Comparison of ENCODE assay signal across 8 cellular contexts in genomic region chr5:82174128-82174918, GRCh38.
DNase-seq lines count a peak whose midpoint lies in the region; ATAC-seq, FAIRE-seq and TF ChIP-seq lines count a peak whose summit lies in the region.

No MANE protein-coding gene starts in this region.

- intact Hi-C loops in endothelial cell of umbilical vein (cut with micrococcal nuclease) = loop anchor here (1.0 to 2.0 kb wide), 2 partner anchors 51 to 84 kb away; no protein-coding TSS in a partner anchor
- intact Hi-C loops in natural killer cell (cut with micrococcal nuclease) = loop anchor here (1.0 to 10.0 kb wide), 2 partner anchors 51 to 320 kb away; no protein-coding TSS in a partner anchor

- peaks cover 5% of the 10 kb centered on the region for H3K4me1 Mint-ChIP-seq in activated CD4-positive, alpha-beta memory T cell treated with anti-CD3 and anti-CD28 coated beads, Interleukin-2, amount 10 ng/mL, durations not matched to agents 7 days and 5 days
- peaks cover 5 to 11% of the 10 kb centered on the region in 2 donors for H3K4me1 Mint-ChIP-seq in natural killer cell

- H3K4me1 ChIP-seq in endothelial cell of umbilical vein (ENCODE audit: control insufficient read depth, extremely low read depth, insufficient read depth, low read length) = no peaks in the 10 kb centered on the region
- no peaks in the 10 kb centered on the region for H3K4me1 ChIP-seq in thoracic aorta (ENCODE audit: control insufficient read depth in 1 of 2, low read depth in 2 of 2)

- POLR2A ChIA-PET in BJ (lab: Charles Lee) (no interaction called here), endothelial cell of umbilical vein (lab: Charles Lee) (no interaction called here)
- POLR2A ChIA-PET in activated CD4-positive, alpha-beta memory T cell treated with anti-CD3 and anti-CD28 coated beads, Interleukin-2, amount 10 ng/mL, durations not matched to agents 7 days and 5 days (lab: Charles Lee) = no interaction called here

- H3K9me3 Mint-ChIP-seq in activated CD4-positive, alpha-beta memory T cell treated with anti-CD3 and anti-CD28 coated beads, Interleukin-2, amount 10 ng/mL, durations not matched to agents 7 days and 5 days = no peaks in the 10 kb centered on the region
- no peaks in the 10 kb centered on the region for H3K9me3 Mint-ChIP-seq in natural killer cell

- H3K27me3 ChIP-seq in BJ (ENCODE audit: control insufficient read depth, insufficient read depth, low read length) (no peaks in the 10 kb centered on the region), endothelial cell of umbilical vein (ENCODE audit: control insufficient read depth in 2 of 2, insufficient read depth in 2 of 2, low read length in 2 of 2) (no peaks in the 10 kb centered on the region), thoracic aorta (replicated peaks; ENCODE audit: insufficient read depth) (no peaks in the 10 kb centered on the region)

- H3K27me3 Mint-ChIP-seq in activated CD4-positive, alpha-beta memory T cell treated with anti-CD3 and anti-CD28 coated beads, Interleukin-2, amount 10 ng/mL, durations not matched to agents 7 days and 5 days = no peaks in the 10 kb centered on the region
- H3K27me3 Mint-ChIP-seq in natural killer cell (ENCODE audit: low read depth in 2 of 2) = no peaks in the 10 kb centered on the region

- no peaks in the 10 kb centered on the region for H3K9me1 ChIP-seq in endothelial cell of umbilical vein (replicated peaks; ENCODE audit: control insufficient read depth, extremely low read depth, insufficient read depth, low read length)

- no peak overlapping the region for H2AFZ ChIP-seq in endothelial cell of umbilical vein (ENCODE audit: low read depth, low read length)

- CTCF ChIA-PET in BJ (lab: Yijun Ruan, JAX) (interaction anchor here (0.8 to 2.7 kb wide), 2 partner anchors 11 to 51 kb away, joined by 3 to 10 read pairs; no protein-coding TSS in a partner anchor), endothelial cell of umbilical vein (lab: Charles Lee) (interaction anchor here (0.5 to 1.7 kb wide), 3 partner anchors 51 to 423 kb away, joined by 5 to 7 read pairs (median 6); no protein-coding TSS in a partner anchor)
- CTCF ChIA-PET in activated CD4-positive, alpha-beta memory T cell treated with anti-CD3 and anti-CD28 coated beads, Interleukin-2, amount 10 ng/mL, durations not matched to agents 7 days and 5 days (lab: Charles Lee) = interaction anchor here (0.9 kb wide), 1 partner anchor 10 kb away, joined by 5 read pairs; no protein-coding TSS in a partner anchor

- no peak overlapping the region for H3K27ac Mint-ChIP-seq in activated CD4-positive, alpha-beta memory T cell treated with anti-CD3 and anti-CD28 coated beads, Interleukin-2, amount 10 ng/mL, durations not matched to agents 7 days and 5 days
- peak overlapping the region in 1 of 2 donors; percentile 75 for H3K27ac Mint-ChIP-seq in natural killer cell

- H3K79me2 ChIP-seq in endothelial cell of umbilical vein (ENCODE audit: control insufficient read depth, insufficient read depth, low read length) = no peaks in the 10 kb centered on the region

- TF ChIP-seq POLR2A in endothelial cell of umbilical vein (IDR thresholded peaks at IDR 0.05; ENCODE audit: low read depth, low read length) = no peak

- ATAC-seq in GM18909 (IDR thresholded peaks at IDR 0.05; ENCODE audit: poor library complexity, unreplicated experiment) (peak; percentile 99), HG03097 (IDR thresholded peaks at IDR 0.05; ENCODE audit: low FRiP score, unreplicated experiment) (peak; percentile 83), natural killer cell (peak; percentile 58 to 87 (median 86)), thoracic aorta (ENCODE audit: insufficient number of reproducible peaks, low FRiP score, low read depth) (peak; percentile 90)

- no peaks in the 10 kb centered on the region for H3K36me3 Mint-ChIP-seq in activated CD4-positive, alpha-beta memory T cell treated with anti-CD3 and anti-CD28 coated beads, Interleukin-2, amount 10 ng/mL, durations not matched to agents 7 days and 5 days (ENCODE audit: low read depth)
- no peaks in the 10 kb centered on the region for H3K36me3 Mint-ChIP-seq in natural killer cell

- peak; percentile 59 for TF ChIP-seq CTCF in BJ (IDR thresholded peaks at IDR 0.05; ENCODE audit: insufficient read depth, low read depth, low read length)
- peak; percentile 69 to 75 for TF ChIP-seq CTCF in endothelial cell of umbilical vein (IDR thresholded peaks at IDR 0.05; ENCODE audit: extremely low read depth in 1 of 2, insufficient read depth in 1 of 2, low read depth in 1 of 2, low read length in 2 of 2)
- TF ChIP-seq CTCF in natural killer cell (IDR thresholded peaks at IDR 0.05) = peak; percentile 72
- peak; percentile 39 for TF ChIP-seq CTCF in thoracic aorta (IDR thresholded peaks at IDR 0.05)

- no peak overlapping the region for H3K27ac ChIP-seq in endothelial cell of umbilical vein (ENCODE audit: insufficient read depth, low read depth, low read length)
- H3K27ac ChIP-seq in thoracic aorta = no peak overlapping the region

- H3K4me3 Mint-ChIP-seq in activated CD4-positive, alpha-beta memory T cell treated with anti-CD3 and anti-CD28 coated beads, Interleukin-2, amount 10 ng/mL, durations not matched to agents 7 days and 5 days = no peak overlapping the region
- no peak overlapping the region for H3K4me3 Mint-ChIP-seq in natural killer cell

- H3K9me3 ChIP-seq in endothelial cell of umbilical vein (replicated peaks; ENCODE audit: control insufficient read depth, insufficient read depth, low read length) (no peaks in the 10 kb centered on the region), thoracic aorta (no peaks in the 10 kb centered on the region)

- no peak overlapping the region for H3K4me2 ChIP-seq in endothelial cell of umbilical vein (ENCODE audit: insufficient read depth, low read length)

- DNase-seq in BJ (ENCODE audit: low read depth) (peak; percentile 29), NCI-H82 (lab: John Stamatoyannopoulos, UW) (peak; percentile 73), endothelial cell of umbilical vein (ENCODE audit: low read depth, low spot score) (peak; percentile 62), natural killer cell (peak; percentile 44), thoracic aorta (ENCODE audit: low spot score) (peak; percentile 8)
- peak; percentile 72 for DNase-seq in activated CD4-positive, alpha-beta memory T cell treated with anti-CD3 and anti-CD28 coated beads, Interleukin-2, amount 10 ng/mL, durations not matched to agents 7 days and 5 days

- BruUV-seq in endothelial cell of umbilical vein (replicated peaks; lab: Mats Ljungman, UMichigan) = no TSS peak

- no peak overlapping the region for H3K9ac ChIP-seq in endothelial cell of umbilical vein (replicated peaks; ENCODE audit: extremely low read depth, insufficient read depth, low read length)

- no peaks in the 10 kb centered on the region for H4K20me1 ChIP-seq in endothelial cell of umbilical vein (replicated peaks; ENCODE audit: control insufficient read depth, extremely low read depth, insufficient read depth, low read length)

- dilution Hi-C loops in endothelial cell of umbilical vein (cut with MboI; ENCODE audit: extremely low pct_ligation_motif_present, low sequenced_read_pairs) = no loop called here

- H3K4me3 ChIP-seq in BJ (ENCODE audit: low read depth, low read length) (no peak overlapping the region), endothelial cell of umbilical vein (replicated peaks in 1 of 3; ENCODE audit: insufficient read depth in 1 of 3, low read depth in 1 of 3, low read length in 3 of 3) (no peak overlapping the region), thoracic aorta (no peak overlapping the region)

- H3K36me3 ChIP-seq in BJ (ENCODE audit: control insufficient read depth, insufficient read depth, low read length) (no peaks in the 10 kb centered on the region), endothelial cell of umbilical vein (ENCODE audit: control insufficient read depth in 2 of 2, extremely low read depth in 1 of 2, insufficient read depth in 2 of 2, low read length in 2 of 2) (no peaks in the 10 kb centered on the region), thoracic aorta (no peaks in the 10 kb centered on the region)

- peak; percentile 15 for FAIRE-seq in endothelial cell of umbilical vein (lab: Jason Lieb, UNC)

TF ChIP-seq in endothelial cell of umbilical vein, 7 proteins besides CTCF, POLR2A, EP300 and RAD21:
- TF ChIP-seq JUN (IDR thresholded peaks at IDR 0.05; ENCODE audit: borderline replicate concordance, insufficient read depth, insufficient read length, low read depth) (no peak), MAX (IDR thresholded peaks at IDR 0.05; ENCODE audit: insufficient read depth, insufficient read length) (no peak), EZH2 (IDR thresholded peaks at IDR 0.05; ENCODE audit: borderline replicate concordance, low read depth, low read length, severe bottlenecking) (no peak), MYC (IDR thresholded peaks at IDR 0.05; ENCODE audit: low read depth, low read length) (no peak), GATA2 (IDR thresholded peaks at IDR 0.05; ENCODE audit: insufficient read depth, insufficient read length, low read depth, low read length) (no peak), POLR2AphosphoS5 (IDR thresholded peaks at IDR 0.05; ENCODE audit: insufficient read depth, low read depth, low read length) (no peak), FOS (IDR thresholded peaks at IDR 0.05; ENCODE audit: borderline replicate concordance, insufficient read depth, low read length) (no peak)

Comparison
In these comparisons a context has a peak if more than half of its experiments do, and no peak if none do; other contexts are left out.
1. DNase-seq: peak in every context shown above with its lines; median percentile 73 in NCI-H82; 72 in activated CD4-positive, alpha-beta memory T cell treated with anti-CD3 and anti-CD28 coated beads, Interleukin-2, amount 10 ng/mL, durations not matched to agents 7 days and 5 days; 62 in endothelial cell of umbilical vein; 44 in natural killer cell; 29 in BJ; 8 in thoracic aorta.